Comparison of ENCODE assay signal across 10 cellular contexts in the genomic region with DNA sequence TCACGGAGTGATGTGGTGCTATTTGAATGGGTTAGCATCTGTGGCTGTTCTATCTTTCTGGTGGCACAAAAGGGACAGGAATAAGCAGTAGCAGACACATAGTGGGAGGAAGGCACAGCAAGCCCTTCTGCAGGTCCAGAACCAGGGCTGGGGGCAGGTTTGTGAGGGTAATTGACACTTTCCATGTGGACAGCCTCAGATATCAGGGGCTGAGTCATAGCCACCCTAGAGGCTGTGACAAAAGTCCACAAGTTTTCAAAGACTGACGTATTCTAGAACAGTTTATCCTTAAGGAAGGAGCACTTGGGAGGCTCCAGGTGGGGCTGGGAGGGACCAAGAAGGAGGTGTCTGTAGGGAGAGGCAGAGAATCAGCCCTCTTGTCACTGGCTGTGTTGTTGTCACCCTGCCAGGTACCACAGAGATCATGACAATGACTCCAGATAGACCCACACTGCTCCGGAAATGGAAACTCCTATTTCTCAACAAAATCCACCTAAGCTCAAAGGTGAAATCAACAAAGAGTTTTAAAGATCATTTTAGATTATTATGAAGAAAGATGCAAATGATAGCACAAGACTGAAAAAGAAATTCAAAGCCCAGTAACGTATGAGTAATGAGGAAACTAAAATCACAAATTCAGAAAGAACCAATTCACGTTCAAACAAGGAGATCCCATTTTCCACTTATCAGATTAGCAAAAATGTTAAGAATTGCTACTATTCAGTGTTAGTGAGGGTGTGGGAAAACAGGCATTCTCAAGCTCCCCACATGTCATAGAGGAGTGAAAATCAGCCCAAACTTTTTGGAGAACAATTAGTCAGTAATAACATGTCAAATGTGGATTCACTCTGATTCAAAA. TPM values are rescaled to one million over a fixed set of nuclear protein-coding genes. Genes with fewer than 3 reads are reported as not detected.
A peak's percentile ranks its signal among the peaks of the same experiment; 100 is the strongest.
DNase-seq lines count a peak whose midpoint lies in the region; ATAC-seq, FAIRE-seq and TF ChIP-seq lines count a peak whose summit lies in the region.
"Had no signal": no experiment of that assay in that cellular context is flagged by ENCODE, and none has a peak within 500 bp of the region (broad histone marks: within the 10 kb centered on the region; RNA-seq: fewer than 3 reads in every experiment).

No MANE protein-coding gene starts in this region.

- H3K4me1 ChIP-seq in prostate gland (replicated peaks) (peaks cover 8% of the 10 kb centered on the region), stomach (peaks cover 0 to 39% (median 0%) of the 10 kb centered on the region in 4 donors)

- no peak for TF ChIP-seq EP300 in stomach (IDR thresholded peaks at IDR 0.05)

- H3K4me3 Mint-ChIP-seq in MCF 10A (ENCODE audit: unreplicated experiment), result no peak overlapping the region
- no peak overlapping the region for H3K4me3 Mint-ChIP-seq in naive thymus-derived CD8-positive, alpha-beta T cell

- CTCF ChIA-PET in MCF 10A (lab: Yijun Ruan, JAX), result interaction anchor here (1.0 kb wide), 1 partner anchor 9 kb away, joined by 4 read pairs; no protein-coding TSS in a partner anchor

- FAIRE-seq in urothelium cell line (lab: Jason Lieb, UNC), result no peak
- FAIRE-seq: endothelial cell of umbilical vein had no signal

- 35% methylated on average over 5 of the region's 5 CpGs for WGBS in prostate gland
- WGBS in stomach, 5 donors, result 36 to 49% (median 40%) methylated on average over 5 of the region's 5 CpGs

- peak overlapping the region; percentile 33 for H3K27ac Mint-ChIP-seq in MCF 10A (ENCODE audit: low read depth, unreplicated experiment)
- peak overlapping the region in 3 of 10 donors; percentile 3 to 31 (median 14) for H3K27ac Mint-ChIP-seq in naive thymus-derived CD8-positive, alpha-beta T cell

- H3K36me3 Mint-ChIP-seq in MCF 10A (ENCODE audit: insufficient read depth, unreplicated experiment), result no peaks in the 10 kb centered on the region
- no peaks in the 10 kb centered on the region for H3K36me3 Mint-ChIP-seq in naive thymus-derived CD8-positive, alpha-beta T cell

- BruUV-seq in MCF 10A (replicated peaks; lab: Mats Ljungman, UMichigan), result no TSS peak

- ATAC-seq in GM18861 (IDR thresholded peaks at IDR 0.05; ENCODE audit: unreplicated experiment), result peak; percentile 37
- ATAC-seq in naive thymus-derived CD8-positive, alpha-beta T cell, result no peak

- no peaks in the 10 kb centered on the region for H3K27me3 ChIP-seq in prostate gland (replicated peaks; ENCODE audit: insufficient read depth)
- H3K27me3 ChIP-seq in stomach, result no peaks in the 10 kb centered on the region
- H3K27me3 ChIP-seq: SJSA1 had no signal

- peak; percentile 47 for DNase-seq in HuH-7.5 (ENCODE audit: low spot score)
- no peak for DNase-seq in MCF 10A (ENCODE audit: unreplicated experiment)
- no peak for DNase-seq in prostate gland (ENCODE audit: low spot score)
- no peak for DNase-seq in stomach
- no peak for DNase-seq in urothelium cell line (ENCODE audit: low spot score)
- DNase-seq in NCI-H1694 treated with DMSO at 0.1 percent for 48 hours (lab: John Stamatoyannopoulos, UW), result no peak
- no peak for DNase-seq in naive thymus-derived CD8-positive, alpha-beta T cell

- no peak for TF ChIP-seq CTCF in MCF 10A (IDR thresholded peaks at IDR 0.05; ENCODE audit: unreplicated experiment)
- no peak for TF ChIP-seq CTCF in prostate gland (IDR thresholded peaks at IDR 0.05)
- no peak for TF ChIP-seq CTCF in stomach (IDR thresholded peaks at IDR 0.05)

- peak overlapping the region; percentile 48 to 60 for H3K27ac ChIP-seq in prostate gland
- peak overlapping the region in 1 of 5 donors; percentile 24 for H3K27ac ChIP-seq in stomach
- H3K27ac ChIP-seq: SJSA1 had no signal

- H3K9me3 Mint-ChIP-seq in MCF 10A (ENCODE audit: unreplicated experiment), result no peaks in the 10 kb centered on the region
- no peaks in the 10 kb centered on the region for H3K9me3 Mint-ChIP-seq in naive thymus-derived CD8-positive, alpha-beta T cell

- peaks cover 11% of the 10 kb centered on the region for H3K4me1 Mint-ChIP-seq in MCF 10A (ENCODE audit: insufficient read depth, unreplicated experiment)
- peaks cover 14 to 34% (median 31%) of the 10 kb centered on the region in 4 donors for H3K4me1 Mint-ChIP-seq in naive thymus-derived CD8-positive, alpha-beta T cell

- POLR2A ChIA-PET in MCF 10A (lab: Yijun Ruan, JAX), result interaction anchor here (0.7 to 1.0 kb wide), 3 partner anchors 9 to 18 kb away, joined by 3 to 4 read pairs (median 3); no protein-coding TSS in a partner anchor
- POLR2A ChIA-PET in naive thymus-derived CD8-positive, alpha-beta T cell (lab: Charles Lee), result interaction anchor here (0.6 kb wide), 1 partner anchor 22 kb away, joined by 3 read pairs; no protein-coding TSS in a partner anchor

- H3K36me3 ChIP-seq in prostate gland (no peaks in the 10 kb centered on the region), stomach (no peaks in the 10 kb centered on the region)
- H3K36me3 ChIP-seq: SJSA1 had no signal

- H3K27me3 Mint-ChIP-seq in MCF 10A (ENCODE audit: insufficient read depth, unreplicated experiment), result no peaks in the 10 kb centered on the region
- H3K27me3 Mint-ChIP-seq in naive thymus-derived CD8-positive, alpha-beta T cell, result no peaks in the 10 kb centered on the region

- TF ChIP-seq POLR2A in prostate gland (IDR thresholded peaks at IDR 0.05) (no peak), stomach (IDR thresholded peaks at IDR 0.05) (no peak)

- H3K4me3 ChIP-seq in prostate gland, result no peak overlapping the region
- no peak overlapping the region for H3K4me3 ChIP-seq in stomach
- H3K4me3 ChIP-seq: SJSA1 had no signal

- intact Hi-C loops in MCF 10A (cut with micrococcal nuclease), result no loop called here
- intact Hi-C loops in prostate gland (cut with DNase I), result no loop called here
- intact Hi-C loops in stomach (cut with DNase I; ENCODE audit: low total_unique reads), result no loop called here

- no peaks in the 10 kb centered on the region for H3K9me3 ChIP-seq in prostate gland
- no peaks in the 10 kb centered on the region for H3K9me3 ChIP-seq in stomach
- H3K9me3 ChIP-seq: SJSA1 had no signal

RNA-seq across cellular contexts. Expression of a gene that starts 48.3 kb away (rescaled TPM):
- total RNA-seq in MCF 10A (2022) (74.5 and 112 TPM in 2 replicates), prostate gland (100 to 1,000 TPM; 294 to 415 TPM), stomach (100 to 1,000 TPM; 166 to 605 (median 226) TPM)
- polyA plus RNA-seq in stomach, result 100 to 1,000 TPM; 107 to 136 (median 131) TPM
- total RNA-seq in naive thymus-derived CD8-positive, alpha-beta T cell, result 100 to 1,000 TPM; 199 to 214 TPM
- 100 to 1,000 TPM; 194 to 328 (median 198) TPM for polyA plus RNA-seq in naive thymus-derived CD8-positive, alpha-beta T cell
